1 cellular context compared by ENCODE assay signal in genomic region chr9:111231801-111232580, GRCh38.
A peak's percentile ranks its signal among the peaks of the same experiment; 100 is the strongest.
TF ChIP-seq lines count a peak whose summit lies in the region.

No MANE protein-coding gene starts in this region.

TF ChIP-seq in GM23338, 12 proteins besides CTCF, POLR2A, EP300 and RAD21:
- TF ChIP-seq ZNF462 (CRISPR knock-in tag; IDR thresholded peaks at IDR 0.05) (0 out of 2 replicates have a peak, but pooled peaks have one; percentile 16), EZH2 (IDR thresholded peaks at IDR 0.05; ENCODE audit: low read depth, unreplicated experiment) (no peak)
